ENCODE assay signal across 10 cellular contexts in genomic region chr7:94649313-94649924, GRCh38. TPM values are rescaled to one million over a fixed set of nuclear protein-coding genes. Genes with fewer than 3 reads are reported as not detected.
DNase-seq lines count a peak whose midpoint lies in the region; ATAC-seq and TF ChIP-seq lines count a peak whose summit lies in the region.
"Had no signal": no experiment of that assay in that cellular context is flagged by ENCODE, and none has a peak within 500 bp of the region (broad histone marks: within the 10 kb centered on the region; RNA-seq: fewer than 3 reads in every experiment).

No MANE protein-coding gene starts in this region.

- no peak for TF ChIP-seq CTCF in left lung (IDR thresholded peaks at IDR 0.05)

- DNase-seq in foreskin melanocyte, result peak; percentile 26
- DNase-seq in left lung, result no peak
- DNase-seq in NCI-H82 treated with DMSO at 0.1 percent for 48 hours (lab: John Stamatoyannopoulos, UW; ENCODE audit: unreplicated experiment), result no peak
- DNase-seq in stimulated activated CD4-positive, alpha-beta T cell treated with anti-CD3 and anti-CD28 coated beads, Interleukin-12 subunit alpha, Interleukin-12 subunit beta, amount 100 ng/mL, for 4 hours, result no peak
- DNase-seq in stimulated activated CD4-positive, alpha-beta T cell treated with anti-CD3 and anti-CD28 coated beads, Interleukin-2, amount 100 ng/mL, for 48 hours, result no peak
- DNase-seq: aorta, naive B cell had no signal

- intact Hi-C loops in left lung (cut with DNase I), result no loop called here

- no peak overlapping the region for H3K4me3 ChIP-seq in left lung

- peak; percentile 86 for ATAC-seq in GM18511 (IDR thresholded peaks at IDR 0.05; ENCODE audit: unreplicated experiment)
- ATAC-seq in GM21529 (IDR thresholded peaks at IDR 0.05; ENCODE audit: unreplicated experiment), result peak; percentile 91
- peak; percentile 76 for ATAC-seq in HG03460 (IDR thresholded peaks at IDR 0.05; ENCODE audit: unreplicated experiment)
- ATAC-seq in left lung, result no peak

- no peaks in the 10 kb centered on the region for H3K9me3 ChIP-seq in left lung

- H3K4me1 ChIP-seq in left lung, result no peaks in the 10 kb centered on the region

- no peak overlapping the region for H3K27ac ChIP-seq in left lung

- peaks cover 5 to 29% of the 10 kb centered on the region in 2 donors for H3K27me3 ChIP-seq in left lung

- H3K36me3 ChIP-seq in left lung, result no peaks in the 10 kb centered on the region

RNA-seq across cellular contexts. Expression of gene SGCE, which starts 6.5 kb away (rescaled TPM):
- 10 to 100 TPM; 49.9 to 80.1 TPM for total RNA-seq in left lung
